Comparison of ENCODE assay signal across 9 cellular contexts in the genomic region with DNA sequence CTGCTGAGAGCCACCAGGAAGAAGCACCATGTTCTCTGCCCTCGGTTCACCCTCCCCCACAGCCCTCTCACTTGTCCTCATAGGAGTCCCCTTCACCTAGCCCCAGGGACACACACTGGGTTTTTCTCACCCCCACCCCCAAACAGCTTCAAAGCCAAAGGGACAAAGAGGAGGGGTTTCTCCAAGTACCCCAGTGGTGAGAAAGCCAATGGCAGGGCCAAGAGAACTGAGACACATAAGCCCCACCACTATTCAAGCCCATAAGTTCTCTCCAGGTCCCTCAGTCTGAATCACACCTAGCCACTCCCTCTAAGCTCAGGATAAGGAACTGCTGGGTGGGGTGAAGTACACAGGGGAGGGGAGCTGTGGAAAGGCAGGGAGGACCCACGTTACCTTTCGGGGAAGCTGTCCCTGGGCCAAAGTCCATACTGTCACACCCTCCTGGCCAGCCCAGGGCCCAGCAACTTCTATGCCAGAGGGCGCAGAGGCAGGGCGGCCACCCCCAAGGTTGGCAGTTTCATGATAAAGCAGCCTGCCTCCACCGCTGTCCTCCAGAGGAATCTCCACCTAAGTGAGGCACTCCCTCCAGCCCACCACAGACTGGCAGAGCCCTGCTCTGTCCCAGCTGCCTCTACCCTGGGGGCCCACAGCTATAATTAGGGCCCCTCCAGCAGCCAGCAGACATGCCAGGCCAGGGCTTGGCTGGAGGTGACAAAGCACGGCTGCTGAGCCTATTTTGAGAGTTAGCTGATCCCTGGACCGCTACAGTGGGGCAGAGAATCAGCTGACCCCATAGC. TPM values are rescaled to one million over a fixed set of nuclear protein-coding genes. Genes with fewer than 3 reads are reported as not detected.
DNase-seq lines count a peak whose midpoint lies in the region; ATAC-seq, FAIRE-seq and TF ChIP-seq lines count a peak whose summit lies in the region.
"Had no signal": no experiment of that assay in that cellular context is flagged by ENCODE, and none has a peak within 500 bp of the region (broad histone marks: within the 10 kb centered on the region; RNA-seq: fewer than 3 reads in every experiment).

No MANE protein-coding gene starts in this region.

- no peaks in the 10 kb centered on the region for H3K9me3 Mint-ChIP-seq in IgD-negative memory B cell
- H3K9me3 Mint-ChIP-seq in central memory CD8-positive, alpha-beta T cell = no peaks in the 10 kb centered on the region
- H3K9me3 Mint-ChIP-seq: neural crest cell had no signal

- peaks cover 0 to 15% (median 7%) of the 10 kb centered on the region in 4 donors for H3K4me1 ChIP-seq in right lobe of liver
- H3K4me1 ChIP-seq in suprapubic skin = peaks cover 37% of the 10 kb centered on the region

- H3K9me3 ChIP-seq in right lobe of liver (no peaks in the 10 kb centered on the region), suprapubic skin (no peaks in the 10 kb centered on the region)

- H3K27me3 ChIP-seq in right lobe of liver = no peaks in the 10 kb centered on the region
- no peaks in the 10 kb centered on the region for H3K27me3 ChIP-seq in suprapubic skin

- intact Hi-C loops in right lobe of liver (cut with DNase I) = no loop called here

- peaks cover 6% of the 10 kb centered on the region for H3K27me3 Mint-ChIP-seq in IgD-negative memory B cell
- H3K27me3 Mint-ChIP-seq in central memory CD8-positive, alpha-beta T cell = no peaks in the 10 kb centered on the region

- H3K36me3 ChIP-seq in right lobe of liver = no peaks in the 10 kb centered on the region
- H3K36me3 ChIP-seq in suprapubic skin = peaks cover 69% of the 10 kb centered on the region

- TF ChIP-seq CTCF in right lobe of liver (IDR thresholded peaks at IDR 0.05) (no peak), suprapubic skin (IDR thresholded peaks at IDR 0.05) (no peak)

- no peak for DNase-seq in central memory CD8-positive, alpha-beta T cell (ENCODE audit: low spot score in 2 of 2)
- DNase-seq in right lobe of liver (peak; percentile 59 to 66 (median 62)), suprapubic skin (ENCODE audit: low spot score in 2 of 2) (no peak), NCI-H1105 treated with DMSO at 0.1 percent for 48 hours (lab: John Stamatoyannopoulos, UW) (no peak), GM12891 (ENCODE audit: insufficient read length, low spot score) (no peak)
- DNase-seq: NCI-H1092 had no signal

- peaks cover 39 to 69% (median 59%) of the 10 kb centered on the region in 3 donors for H3K4me1 Mint-ChIP-seq in IgD-negative memory B cell
- H3K4me1 Mint-ChIP-seq in central memory CD8-positive, alpha-beta T cell = peaks cover 23% of the 10 kb centered on the region

- WGBS in right lobe of liver (ENCODE audit: insufficient coverage, low coverage, low lambda C conversion rate, missing lambda C conversion rate) = 38% methylated on average over 2 of the region's 8 CpGs
- WGBS in suprapubic skin = 43% methylated on average over 6 of the region's 8 CpGs

- H3K36me3 Mint-ChIP-seq in IgD-negative memory B cell = peaks cover 18% of the 10 kb centered on the region
- peaks cover 20% of the 10 kb centered on the region for H3K36me3 Mint-ChIP-seq in central memory CD8-positive, alpha-beta T cell (ENCODE audit: insufficient read depth)

- H3K4me3 Mint-ChIP-seq in IgD-negative memory B cell = peak overlapping the region in 2 of 4 donors; percentile 79 to 85
- H3K4me3 Mint-ChIP-seq in central memory CD8-positive, alpha-beta T cell = no peak overlapping the region
- H3K4me3 Mint-ChIP-seq: neural crest cell had no signal

- H3K4me3 ChIP-seq in right lobe of liver (no peak overlapping the region), suprapubic skin (no peak overlapping the region)

- no peak for TF ChIP-seq EP300 in suprapubic skin (IDR thresholded peaks at IDR 0.05)

- TF ChIP-seq POLR2A in right lobe of liver (IDR thresholded peaks at IDR 0.05) = no peak
- TF ChIP-seq POLR2A in suprapubic skin (IDR thresholded peaks at IDR 0.05) = no peak
- TF ChIP-seq POLR2A in GM12891 (IDR thresholded peaks at IDR 0.05; ENCODE audit: low read depth, low read length) = no peak

- no peak for FAIRE-seq in GM12891 (lab: Jason Lieb, UNC)

- ATAC-seq in central memory CD8-positive, alpha-beta T cell (replicated peaks; ENCODE audit: extremely low read depth, poor library complexity, severe bottlenecking) = no peak
- ATAC-seq in right lobe of liver (peak; percentile 71 to 75 (median 74)), HG02970 (IDR thresholded peaks at IDR 0.05; ENCODE audit: low FRiP score, unreplicated experiment) (no peak)

- H3K27ac ChIP-seq in right lobe of liver = peak overlapping the region in 1 of 3 donors; percentile 33
- H3K27ac ChIP-seq in suprapubic skin = peak overlapping the region; percentile 53

- H3K27ac Mint-ChIP-seq in IgD-negative memory B cell = peak overlapping the region; percentile 88 to 96 (median 94)
- H3K27ac Mint-ChIP-seq in central memory CD8-positive, alpha-beta T cell (ENCODE audit: low read depth) = peak overlapping the region; percentile 80

TF ChIP-seq in GM12891, 5 proteins besides CTCF, POLR2A, EP300 and RAD21:
- TF ChIP-seq SPI1 (IDR thresholded peaks at IDR 0.05; ENCODE audit: low read depth, low read length) (no peak), TAF1 (IDR thresholded peaks at IDR 0.05; ENCODE audit: low read depth, low read length) (no peak), PAX5 (IDR thresholded peaks at IDR 0.05; ENCODE audit: insufficient read depth, low read length, severe bottlenecking) (no peak), POLR2AphosphoS5 (IDR thresholded peaks at IDR 0.05; ENCODE audit: low read depth, low read length) (no peak), POU2F2 (IDR thresholded peaks at IDR 0.05; ENCODE audit: low read depth, low read length) (no peak)

RNA-seq across cellular contexts. Expression of a gene that starts 39.0 kb away (rescaled TPM):
- polyA plus RNA-seq in IgD-negative memory B cell = 24.4 TPM
- 10 to 100 TPM; 28.6 to 43.6 (median 34.3) TPM for total RNA-seq in right lobe of liver
- total RNA-seq in suprapubic skin = 10 to 100 TPM; 51.2 to 66.4 (median 56.7) TPM
- 11.2 TPM for polyA plus RNA-seq in GM12891 (2012; ENCODE audit: low read depth, missing spikeins)

RNA-seq across cellular contexts. Expression of a gene that starts 43.9 kb away (rescaled TPM):
- 8.1 TPM for polyA plus RNA-seq in IgD-negative memory B cell
- total RNA-seq in right lobe of liver (10 to 100 TPM in 3 of 6 experiments, 1 to 10 TPM in 3; 7.6 to 18.5 (median 10.1) TPM), suprapubic skin (100 to 1,000 TPM in 2 of 4 donors, 10 to 100 TPM in 2; 70.7 to 162 (median 94.5) TPM)
- polyA plus RNA-seq in GM12891 (2012; ENCODE audit: low read depth, missing spikeins) = 6.4 TPM

Comparison
In these comparisons a context has a peak if more than half of its experiments do, and no peak if none do; other contexts are left out.
1. ATAC-seq: peak in right lobe of liver (4 of 4); none in central memory CD8-positive, alpha-beta T cell (single experiment) and HG02970 (single experiment).
2. DNase-seq: peak in right lobe of liver (3 of 3); none in central memory CD8-positive, alpha-beta T cell (0 of 2), suprapubic skin (0 of 2), NCI-H1105 treated with DMSO at 0.1 percent for 48 hours (single experiment) and GM12891 (single experiment).